In genomic region chr2:37318401-37318800, GRCh38 we compare ENCODE assay signal across 8 cellular contexts. TPM values are rescaled to one million over a fixed set of nuclear protein-coding genes. Genes with fewer than 3 reads are reported as not detected.
DNase-seq lines count a peak whose midpoint lies in the region; ATAC-seq and TF ChIP-seq lines count a peak whose summit lies in the region.

No MANE protein-coding gene starts in this region.

- H3K4me3 Mint-ChIP-seq in memory B cell (peak overlapping the region; percentile 53), endothelial cell (ENCODE audit: unreplicated experiment) (no peak overlapping the region)

- TF ChIP-seq CTCF in endothelial cell (IDR thresholded peaks at IDR 0.05; ENCODE audit: unreplicated experiment), result no peak

- H3K36me3 Mint-ChIP-seq in memory B cell (peaks cover 5% of the 10 kb centered on the region), endothelial cell (ENCODE audit: low read depth, unreplicated experiment) (no peaks in the 10 kb centered on the region)

- H3K4me1 Mint-ChIP-seq in memory B cell (peaks cover 38% of the 10 kb centered on the region), endothelial cell (ENCODE audit: unreplicated experiment) (peaks cover 55% of the 10 kb centered on the region)

- peak; percentile 30 for DNase-seq in NAMALWA (ENCODE audit: low spot score)
- DNase-seq in memory B cell (ENCODE audit: low spot score in 2 of 2), result no peak
- no peak for DNase-seq in activated CD4-positive, alpha-beta T cell treated with anti-CD3 and anti-CD28 coated beads, Interleukin-2, amount 50 U/mL, for 1 hour
- no peak for DNase-seq in HuH-7 (ENCODE audit: low spot score)
- DNase-seq in endothelial cell (ENCODE audit: low spot score), result no peak
- no peak for DNase-seq in NCI-H1092 (lab: John Stamatoyannopoulos, UW)

- H3K9me3 Mint-ChIP-seq in memory B cell (no peaks in the 10 kb centered on the region), endothelial cell (ENCODE audit: unreplicated experiment) (no peaks in the 10 kb centered on the region)

- H3K27ac Mint-ChIP-seq in memory B cell, result peak overlapping the region; percentile 70
- no peak overlapping the region for H3K27ac Mint-ChIP-seq in endothelial cell (ENCODE audit: unreplicated experiment)

- ATAC-seq in GM18498 (IDR thresholded peaks at IDR 0.05; ENCODE audit: unreplicated experiment), result peak; percentile 80
- ATAC-seq in GM21723 (IDR thresholded peaks at IDR 0.05; ENCODE audit: unreplicated experiment), result peak; percentile 80
- ATAC-seq in memory B cell (ENCODE audit: low read depth), result peak; percentile 52

- H3K27me3 Mint-ChIP-seq in memory B cell (no peaks in the 10 kb centered on the region), endothelial cell (ENCODE audit: unreplicated experiment) (peaks cover 2% of the 10 kb centered on the region)

RNA-seq across cellular contexts. Expression of gene PRKD3, which starts 6.2 kb away (rescaled TPM):
- total RNA-seq in endothelial cell (ENCODE audit: unreplicated experiment), result 71.3 TPM

RNA-seq across cellular contexts. Expression of gene QPCT, which starts 26.0 kb away (rescaled TPM):
- 50.6 TPM for total RNA-seq in endothelial cell (ENCODE audit: unreplicated experiment)
